8 cellular contexts compared by ENCODE assay signal in the genomic region with DNA sequence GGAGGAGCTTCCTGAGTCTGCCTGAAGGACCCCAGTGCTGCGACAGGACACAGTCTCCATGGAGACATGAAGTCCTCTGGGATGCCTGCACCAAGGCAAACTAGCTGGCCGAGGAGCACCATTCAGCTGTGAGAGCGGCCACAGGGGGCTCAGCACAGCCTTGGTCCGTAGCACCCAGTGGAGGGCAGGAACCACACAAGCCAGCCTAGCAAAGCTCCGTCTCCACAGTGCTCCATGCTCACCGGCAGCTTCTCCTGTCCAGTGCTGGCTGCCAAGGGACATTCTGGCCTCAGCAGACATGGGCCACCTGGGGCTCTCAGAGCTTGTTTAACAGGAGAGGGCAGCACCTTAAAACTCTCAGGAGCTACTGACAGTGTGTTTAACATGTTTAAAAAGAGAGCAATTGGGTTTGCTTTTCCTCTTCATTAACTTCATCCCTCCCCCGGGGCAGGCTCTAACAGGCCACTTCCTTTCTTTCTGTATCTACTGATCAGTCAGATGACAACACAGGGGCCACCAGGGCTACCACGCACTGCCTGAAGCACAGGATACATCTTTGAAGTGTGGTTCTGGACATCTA. TPM values are rescaled to one million over a fixed set of nuclear protein-coding genes. Genes with fewer than 3 reads are reported as not detected.
DNase-seq lines count a peak whose midpoint lies in the region; ATAC-seq and TF ChIP-seq lines count a peak whose summit lies in the region.

No MANE protein-coding gene starts in this region.

- H3K36me3 Mint-ChIP-seq in T-cell, result peaks cover 32% of the 10 kb centered on the region

- H3K36me3 ChIP-seq in heart left ventricle, result peaks cover 0 to 29% (median 2%) of the 10 kb centered on the region in 9 donors

- POLR2A ChIA-PET in T-cell (lab: Charles Lee), result interaction anchor here in 1 of 2 donors (0.6 kb wide), 1 partner anchor 114 kb away, joined by 5 read pairs; no protein-coding TSS in a partner anchor
- POLR2A ChIA-PET in RWPE1 (lab: Yijun Ruan, JAX; ENCODE audit: low non-redundant PET), result no interaction called here

- peaks cover 0 to 21% (median 0%) of the 10 kb centered on the region in 12 donors for H3K4me1 ChIP-seq in heart left ventricle

- intact Hi-C loops in heart left ventricle (cut with DNase I), result loop anchor here in 1 of 10 donors (5.0 kb wide), 1 partner anchor 172 kb away; no protein-coding TSS in a partner anchor
- intact Hi-C loops in cardiac septum (cut with DNase I), result loop anchor here (10.0 kb wide), 1 partner anchor 170 kb away; no protein-coding TSS in a partner anchor

- TF ChIP-seq CTCF in heart left ventricle (IDR thresholded peaks at IDR 0.05), result no peak
- TF ChIP-seq CTCF in RWPE1 (conservative IDR thresholded peaks at IDR 0.05; ENCODE audit: low read depth), result no peak

- whole genome bisulfite sequencing in heart left ventricle, 4 donors, result 39 to 52% (median 50%) methylated on average over 2 to 8 of the region's 8 CpGs

- peak overlapping the region; percentile 82 to 93 for H3K27ac Mint-ChIP-seq in T-cell

- no peak overlapping the region for H3K4me3 Mint-ChIP-seq in T-cell

- H3K4me1 Mint-ChIP-seq in T-cell, result peaks cover 52 to 57% (median 53%) of the 10 kb centered on the region in 3 donors

- DNase-seq in heart left ventricle (no peak), cardiac septum (ENCODE audit: low spot score) (no peak), T-cell (peak in 7 of 34 experiments; percentile 16 to 31 (median 19)), kidney tubule cell (ENCODE audit: low spot score) (peak; percentile 26), RWPE1 (ENCODE audit: low spot score) (no peak), DMS 273 treated with DMSO at 0.1 percent for 48 hours (lab: John Stamatoyannopoulos, UW) (no peak)
- DNase-seq in stimulated activated CD8-positive, alpha-beta memory T cell treated with anti-CD3 and anti-CD28 coated beads, Interleukin-4, amount 100 ng/mL, for 48 hours, result no peak

- no peak for TF ChIP-seq POLR2A in heart left ventricle (IDR thresholded peaks at IDR 0.05)

- peak in 3 of 4 donors; percentile 9 to 24 (median 14) for ATAC-seq in heart left ventricle
- peak; percentile 62 for ATAC-seq in HG03066 (IDR thresholded peaks at IDR 0.05; ENCODE audit: low read depth, unreplicated experiment)
- ATAC-seq in T-cell (replicated peaks in 1 of 4), result peak in 3 of 4 experiments; percentile 17 to 35 (median 32)

- no peak overlapping the region for H3K4me3 ChIP-seq in heart left ventricle

- H3K27ac ChIP-seq in heart left ventricle (no peak overlapping the region), RWPE1 (no peak overlapping the region)

- H3K27me3 ChIP-seq in heart left ventricle, result no peaks in the 10 kb centered on the region

- no peaks in the 10 kb centered on the region for H3K9me3 Mint-ChIP-seq in T-cell

- no peaks in the 10 kb centered on the region for H3K9me3 ChIP-seq in heart left ventricle

- CTCF ChIA-PET in T-cell (lab: Charles Lee), result interaction anchor here in 1 of 2 donors (1.4 kb wide), 1 partner anchor 174 kb away, joined by 8 read pairs; no protein-coding TSS in a partner anchor
- CTCF ChIA-PET in RWPE1 (lab: Yijun Ruan, JAX), result interaction anchor here (0.6 to 1.5 kb wide), 7 partner anchors 8 to 753 kb away, joined by 3 to 12 read pairs (median 3); no protein-coding TSS in a partner anchor

- no peaks in the 10 kb centered on the region for H3K27me3 Mint-ChIP-seq in T-cell

RNA-seq across cellular contexts. Expression of a gene that starts 57.0 kb away (rescaled TPM):
- total RNA-seq in heart left ventricle, result 10 to 100 TPM; 13.0 to 25.3 (median 15.5) TPM
- 10 to 100 TPM; 13.9 to 27.5 TPM for polyA plus RNA-seq in heart left ventricle
- 21.2 TPM for total RNA-seq in cardiac septum
- total RNA-seq in T-cell, result 100 to 1,000 TPM in 2 of 5 donors, 10 to 100 TPM in 3; 78.8 to 132 (median 87.5) TPM
